In the genomic region with DNA sequence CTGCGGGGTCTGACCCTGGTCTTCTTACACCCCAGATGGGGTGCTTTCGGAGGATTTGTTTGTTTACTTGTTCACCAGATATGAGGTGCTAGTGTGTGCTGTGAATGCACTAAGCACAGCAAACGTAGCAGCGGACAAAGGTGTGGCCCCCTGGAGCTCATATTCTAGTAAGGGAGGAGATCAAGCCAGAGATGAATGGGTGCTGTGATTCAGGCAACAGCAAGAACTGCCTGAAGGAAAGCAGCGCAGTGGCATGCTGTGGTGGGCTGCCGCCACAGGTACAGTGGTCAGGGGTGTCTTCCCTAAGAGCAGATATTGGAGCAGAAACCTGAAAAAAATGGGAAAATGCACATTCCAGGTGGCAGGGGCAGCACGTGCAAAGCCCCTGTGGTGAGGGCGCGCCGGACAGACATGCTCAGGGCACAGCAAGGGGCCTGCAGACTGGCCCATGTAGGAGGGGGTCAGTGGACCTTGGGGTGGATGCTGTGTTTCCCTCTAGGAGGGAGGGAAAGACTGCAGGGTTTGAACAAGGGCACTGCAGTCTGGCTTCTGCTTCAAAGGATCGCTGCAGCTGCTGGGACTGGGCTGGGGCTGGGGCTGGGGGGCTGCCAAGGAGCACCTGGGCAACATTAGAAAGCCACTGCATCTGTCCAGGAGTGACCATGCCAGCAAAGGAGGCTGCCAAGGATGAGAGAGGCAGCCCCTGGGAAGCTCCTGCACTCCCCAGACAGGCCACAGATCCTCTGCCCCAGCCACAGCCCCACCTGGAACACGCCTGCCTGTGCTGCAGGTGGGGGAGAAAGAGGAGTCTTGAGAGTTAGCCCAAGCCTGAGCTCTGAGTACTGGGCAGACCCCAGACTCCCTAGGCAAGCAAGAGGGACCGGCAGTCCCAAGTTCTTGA, we compare ENCODE assay signal across 9 cellular contexts. TPM values are rescaled to one million over a fixed set of nuclear protein-coding genes. Genes with fewer than 3 reads are reported as not detected.
DNase-seq lines count a peak whose midpoint lies in the region; ATAC-seq and TF ChIP-seq lines count a peak whose summit lies in the region.
"Had no signal": no experiment of that assay in that cellular context is flagged by ENCODE, and none has a peak within 500 bp of the region (broad histone marks: within the 10 kb centered on the region; RNA-seq: fewer than 3 reads in every experiment).

No MANE protein-coding gene starts in this region.

- H3K36me3 Mint-ChIP-seq in CD8-positive, alpha-beta memory T cell = no peaks in the 10 kb centered on the region
- no peaks in the 10 kb centered on the region for H3K36me3 Mint-ChIP-seq in activated T-helper 2 cell treated with anti-CD3 and anti-CD28 coated beads, Interferon-gamma antibody, Interleukin-2, Interleukin-4, amounts not matched to agents 10 μg/mL and 5 μg/mL and 100 μg/mL, durations not matched to agents 14 hours and 24 hours and 36 hours (ENCODE audit: low read depth)
- H3K36me3 Mint-ChIP-seq: T-cell had no signal

- peaks cover 0 to 6% (median 2%) of the 10 kb centered on the region in 3 donors for H3K4me1 Mint-ChIP-seq in CD8-positive, alpha-beta memory T cell
- peaks cover 25% of the 10 kb centered on the region for H3K4me1 Mint-ChIP-seq in activated T-helper 2 cell treated with anti-CD3 and anti-CD28 coated beads, Interferon-gamma antibody, Interleukin-2, Interleukin-4, amounts not matched to agents 10 μg/mL and 5 μg/mL and 100 μg/mL, durations not matched to agents 14 hours and 24 hours and 36 hours (ENCODE audit: low read depth)

- no peak for DNase-seq in CD8-positive, alpha-beta memory T cell
- no peak for DNase-seq in WERI-Rb-1
- no peak for DNase-seq in right atrium auricular region (ENCODE audit: low spot score)
- DNase-seq in NCI-H1092 (lab: John Stamatoyannopoulos, UW) = no peak
- DNase-seq in activated T-helper 2 cell treated with anti-CD3 and anti-CD28 coated beads, Interferon-gamma antibody, Interleukin-2, Interleukin-4, amounts not matched to agents 10 μg/mL and 5 μg/mL and 100 μg/mL, durations not matched to agents 14 hours and 24 hours and 36 hours (ENCODE audit: low spot score) = no peak

- no peaks in the 10 kb centered on the region for H3K9me3 Mint-ChIP-seq in CD8-positive, alpha-beta memory T cell
- no peaks in the 10 kb centered on the region for H3K9me3 Mint-ChIP-seq in activated T-helper 2 cell treated with anti-CD3 and anti-CD28 coated beads, Interferon-gamma antibody, Interleukin-2, Interleukin-4, amounts not matched to agents 10 μg/mL and 5 μg/mL and 100 μg/mL, durations not matched to agents 14 hours and 24 hours and 36 hours
- H3K9me3 Mint-ChIP-seq: T-cell had no signal

- no peaks in the 10 kb centered on the region for H3K27me3 Mint-ChIP-seq in CD8-positive, alpha-beta memory T cell
- H3K27me3 Mint-ChIP-seq in activated T-helper 2 cell treated with anti-CD3 and anti-CD28 coated beads, Interferon-gamma antibody, Interleukin-2, Interleukin-4, amounts not matched to agents 10 μg/mL and 5 μg/mL and 100 μg/mL, durations not matched to agents 14 hours and 24 hours and 36 hours (ENCODE audit: low read depth) = no peaks in the 10 kb centered on the region
- H3K27me3 Mint-ChIP-seq: T-cell had no signal

- H3K27ac ChIP-seq in CD8-positive, alpha-beta memory T cell (ENCODE audit: low read depth, low read length) = peak overlapping the region; percentile 27
- peak overlapping the region; percentile 84 for H3K27ac ChIP-seq in WERI-Rb-1
- peak overlapping the region; percentile 91 to 96 for H3K27ac ChIP-seq in right atrium auricular region
- H3K27ac ChIP-seq in rectal smooth muscle tissue (ENCODE audit: low read depth, low read length) = peak overlapping the region; percentile 82

- H3K4me1 ChIP-seq in CD8-positive, alpha-beta memory T cell (ENCODE audit: insufficient read depth, low read length) = peaks cover 3% of the 10 kb centered on the region
- peaks cover 0 to 100% of the 10 kb centered on the region in 2 donors for H3K4me1 ChIP-seq in right atrium auricular region
- H3K4me1 ChIP-seq in rectal smooth muscle tissue (ENCODE audit: control insufficient read depth, insufficient read depth, low read length) = peaks cover 36% of the 10 kb centered on the region

- no peak overlapping the region for H3K9ac ChIP-seq in rectal smooth muscle tissue (ENCODE audit: low read length)

- no peak for TF ChIP-seq CTCF in WERI-Rb-1 (IDR thresholded peaks at IDR 0.05; ENCODE audit: low read depth, low read length)
- TF ChIP-seq CTCF in right atrium auricular region (IDR thresholded peaks at IDR 0.05) = no peak

- no peak overlapping the region for H3K4me3 Mint-ChIP-seq in CD8-positive, alpha-beta memory T cell
- H3K4me3 Mint-ChIP-seq in activated T-helper 2 cell treated with anti-CD3 and anti-CD28 coated beads, Interferon-gamma antibody, Interleukin-2, Interleukin-4, amounts not matched to agents 10 μg/mL and 5 μg/mL and 100 μg/mL, durations not matched to agents 14 hours and 24 hours and 36 hours (ENCODE audit: low read depth) = no peak overlapping the region

- CTCF ChIA-PET in CD8-positive, alpha-beta memory T cell (lab: Charles Lee) = interaction anchor here (0.8 to 6.2 kb wide), 2 partner anchors 10 to 47 kb away, joined by 3 to 36 read pairs; no protein-coding TSS in a partner anchor

- H3K27ac Mint-ChIP-seq in CD8-positive, alpha-beta memory T cell = peak overlapping the region in 1 of 8 donors; percentile 54
- H3K27ac Mint-ChIP-seq in activated T-helper 2 cell treated with anti-CD3 and anti-CD28 coated beads, Interferon-gamma antibody, Interleukin-2, Interleukin-4, amounts not matched to agents 10 μg/mL and 5 μg/mL and 100 μg/mL, durations not matched to agents 14 hours and 24 hours and 36 hours = no peak overlapping the region
- H3K27ac Mint-ChIP-seq: T-cell had no signal

- ATAC-seq in GM19395 (IDR thresholded peaks at IDR 0.05; ENCODE audit: unreplicated experiment) (no peak), GM21360 (IDR thresholded peaks at IDR 0.05; ENCODE audit: unreplicated experiment) (no peak)

- H3K9me3 ChIP-seq in CD8-positive, alpha-beta memory T cell (ENCODE audit: low read length) = no peaks in the 10 kb centered on the region
- H3K9me3 ChIP-seq in WERI-Rb-1 (ENCODE audit: severe bottlenecking) = no peaks in the 10 kb centered on the region
- no peaks in the 10 kb centered on the region for H3K9me3 ChIP-seq in right atrium auricular region

- intact Hi-C loops in activated T-helper 2 cell treated with anti-CD3 and anti-CD28 coated beads, Interferon-gamma antibody, Interleukin-2, Interleukin-4, amounts not matched to agents 10 μg/mL and 5 μg/mL and 100 μg/mL, durations not matched to agents 14 hours and 24 hours and 36 hours (cut with micrococcal nuclease) = no loop called here

- no peaks in the 10 kb centered on the region for H3K27me3 ChIP-seq in CD8-positive, alpha-beta memory T cell (ENCODE audit: insufficient read depth, low read length, poor library complexity, severe bottlenecking)
- H3K27me3 ChIP-seq in WERI-Rb-1 (ENCODE audit: insufficient read depth, low read depth, severe bottlenecking) (no peaks in the 10 kb centered on the region), right atrium auricular region (no peaks in the 10 kb centered on the region), rectal smooth muscle tissue (ENCODE audit: control insufficient read depth, insufficient read depth, low read length) (no peaks in the 10 kb centered on the region)

- H3K36me3 ChIP-seq in CD8-positive, alpha-beta memory T cell (ENCODE audit: insufficient read depth, low read length) = no peaks in the 10 kb centered on the region
- H3K36me3 ChIP-seq in WERI-Rb-1 = peaks cover 6% of the 10 kb centered on the region; the same call in 1 of the 2 replicates
- H3K36me3 ChIP-seq in right atrium auricular region = peaks cover 48% of the 10 kb centered on the region
- H3K36me3 ChIP-seq in rectal smooth muscle tissue (ENCODE audit: control insufficient read depth, insufficient read depth, low read length) = peaks cover 2% of the 10 kb centered on the region

- POLR2A ChIA-PET in CD8-positive, alpha-beta memory T cell (lab: Charles Lee) = no interaction called here

- no peak overlapping the region for H3K4me3 ChIP-seq in CD8-positive, alpha-beta memory T cell (ENCODE audit: low read length)
- H3K4me3 ChIP-seq in WERI-Rb-1 (ENCODE audit: low read depth, low read length) (no peak overlapping the region), right atrium auricular region (no peak overlapping the region), rectal smooth muscle tissue (ENCODE audit: low read length) (no peak overlapping the region)

RNA-seq across cellular contexts. Expression of a gene that starts 0.9 kb away (rescaled TPM):
- under 1 TPM in 1 of 2 experiments, not detected in 1; 0.11 TPM for total RNA-seq in CD8-positive, alpha-beta memory T cell
- polyA plus RNA-seq in CD8-positive, alpha-beta memory T cell = not detected
- total RNA-seq in right atrium auricular region = 100 to 1,000 TPM in 1 of 2 donors, 10 to 100 TPM in 1; 68.8 to 143 TPM
- total RNA-seq in activated T-helper 2 cell treated with anti-CD3 and anti-CD28 coated beads, Interferon-gamma antibody, Interleukin-2, Interleukin-4, amounts not matched to agents 10 μg/mL and 5 μg/mL and 100 μg/mL, durations not matched to agents 14 hours and 24 hours and 36 hours = 0.64 and 1.5 TPM in 2 replicates

RNA-seq across cellular contexts. Expression of a gene that starts 19.9 kb away (rescaled TPM):
- total RNA-seq in CD8-positive, alpha-beta memory T cell = 1 to 10 TPM; 2.8 TPM
- polyA plus RNA-seq in CD8-positive, alpha-beta memory T cell = 0.85 TPM
- 10 to 100 TPM; 43.3 to 43.4 TPM for total RNA-seq in right atrium auricular region
- 0.66 and 1.7 TPM in 2 replicates for total RNA-seq in activated T-helper 2 cell treated with anti-CD3 and anti-CD28 coated beads, Interferon-gamma antibody, Interleukin-2, Interleukin-4, amounts not matched to agents 10 μg/mL and 5 μg/mL and 100 μg/mL, durations not matched to agents 14 hours and 24 hours and 36 hours

RNA-seq across cellular contexts. Expression of a gene that starts 21.2 kb away (rescaled TPM):
- 10 to 100 TPM; 36.1 to 37.2 TPM for total RNA-seq in CD8-positive, alpha-beta memory T cell
- polyA plus RNA-seq in CD8-positive, alpha-beta memory T cell = 49.1 TPM
- total RNA-seq in right atrium auricular region = 10 to 100 TPM; 19.3 to 20.5 TPM
- total RNA-seq in activated T-helper 2 cell treated with anti-CD3 and anti-CD28 coated beads, Interferon-gamma antibody, Interleukin-2, Interleukin-4, amounts not matched to agents 10 μg/mL and 5 μg/mL and 100 μg/mL, durations not matched to agents 14 hours and 24 hours and 36 hours = 24.6 and 25.6 TPM in 2 replicates

Comparison
In these comparisons a context has a peak if more than half of its experiments do, and no peak if none do; other contexts are left out.
1. H3K27ac ChIP-seq: peak in every context shown above with its lines; median percentile 94 in right atrium auricular region; 84 in WERI-Rb-1; 82 in rectal smooth muscle tissue; 27 in CD8-positive, alpha-beta memory T cell.
2. RNA of a gene that starts 0.9 kb away (total RNA-seq): 68.8 to 143 TPM in right atrium auricular region; 0.64 to 1.5 TPM in activated T-helper 2 cell treated with anti-CD3 and anti-CD28 coated beads, Interferon-gamma antibody, Interleukin-2, Interleukin-4, amounts not matched to agents 10 μg/mL and 5 μg/mL and 100 μg/mL, durations not matched to agents 14 hours and 24 hours and 36 hours and 0.11 TPM in CD8-positive, alpha-beta memory T cell; every median in the first group is over 10 times any median in the second.
3. RNA of a gene that starts 19.9 kb away (total RNA-seq): 43.3 to 43.4 TPM in right atrium auricular region; 2.8 TPM in CD8-positive, alpha-beta memory T cell and 0.66 to 1.7 TPM in activated T-helper 2 cell treated with anti-CD3 and anti-CD28 coated beads, Interferon-gamma antibody, Interleukin-2, Interleukin-4, amounts not matched to agents 10 μg/mL and 5 μg/mL and 100 μg/mL, durations not matched to agents 14 hours and 24 hours and 36 hours; every median in the first group is over 10 times any median in the second.